ENCODE assay signal across 16 cellular contexts in the genomic region with DNA sequence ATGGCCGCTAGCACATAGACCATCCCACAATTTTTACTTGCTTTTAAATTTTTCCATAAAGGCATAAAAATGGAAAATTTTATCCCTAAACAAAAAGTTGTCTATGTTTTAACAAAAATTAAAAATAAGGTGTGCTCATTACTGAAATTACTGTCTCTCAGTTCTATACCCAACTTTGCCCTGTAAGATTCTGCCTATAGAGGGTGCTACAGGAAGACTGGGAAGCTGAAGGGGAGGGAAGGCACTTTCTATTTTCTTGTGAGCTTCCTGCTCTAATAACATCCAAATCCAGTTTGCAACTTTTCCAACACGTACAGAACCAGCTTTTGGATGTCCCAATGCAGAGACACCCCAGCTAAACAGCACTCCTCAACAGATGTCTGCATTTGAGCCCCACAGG.
A peak's percentile ranks its signal among the peaks of the same experiment; 100 is the strongest.
DNase-seq lines count a peak whose midpoint lies in the region; ATAC-seq, FAIRE-seq and TF ChIP-seq lines count a peak whose summit lies in the region.
"Had no signal": no experiment of that assay in that cellular context is flagged by ENCODE, and none has a peak within 500 bp of the region (broad histone marks: within the 10 kb centered on the region; RNA-seq: fewer than 3 reads in every experiment).

No MANE protein-coding gene starts in this region.

- DNase-seq in AG10803 (ENCODE audit: low read depth) (no peak), Panc1 (ENCODE audit: low read depth, low spot score) (no peak), kidney (no peak), progenitor cell of endocrine pancreas (ENCODE audit: low spot score, unreplicated experiment) (no peak), NCI-H774 (lab: John Stamatoyannopoulos, UW) (no peak), adrenal gland (no peak), vagina (ENCODE audit: extremely low spot score in 2 of 2) (no peak)
- DNase-seq: activated CD4-positive, alpha-beta T cell treated with anti-CD3 and anti-CD28 coated beads for 4 hours; CD4-positive, CD25-positive, alpha-beta regulatory T cell; KG1; NCI-H1694 treated with DMSO at 0.1 percent for 48 hours; stimulated activated naive CD8-positive, alpha-beta T cell treated with anti-CD3 and anti-CD28 coated beads, Interleukin-15, Interleukin-2, amounts not matched to agents 100 U/mL and 50 U/mL, for 24 hours had no signal

- H3K27ac ChIP-seq in Panc1 (ENCODE audit: low read length): no peak overlapping the region
- no peak overlapping the region for H3K27ac ChIP-seq in kidney (ENCODE audit: low read depth in 2 of 2, low read length in 2 of 2)
- H3K27ac ChIP-seq in adrenal gland: no peak overlapping the region
- no peak overlapping the region for H3K27ac ChIP-seq in vagina
- H3K27ac ChIP-seq: right atrium auricular region had no signal

- 54 to 60% (median 56%) methylated on average over 2 of the region's 2 CpGs for WGBS in adrenal gland, 4 donors

- POLR2A ChIA-PET in Panc1 (lab: Charles Lee): no interaction called here

- H3K4me1 ChIP-seq in Panc1 (ENCODE audit: control insufficient read depth, insufficient read depth, low read length): no peaks in the 10 kb centered on the region
- H3K4me1 ChIP-seq in kidney (ENCODE audit: control insufficient read depth in 1 of 2, insufficient read depth in 1 of 2, low read depth in 1 of 2, low read length in 2 of 2): no peaks in the 10 kb centered on the region
- no peaks in the 10 kb centered on the region for H3K4me1 ChIP-seq in adrenal gland (replicated peaks in 1 of 2)
- no peaks in the 10 kb centered on the region for H3K4me1 ChIP-seq in vagina
- H3K4me1 ChIP-seq: right atrium auricular region had no signal

- H3K36me3 ChIP-seq in Panc1 (ENCODE audit: control insufficient read depth, insufficient read depth, low read length) (no peaks in the 10 kb centered on the region), kidney (ENCODE audit: control insufficient read depth in 1 of 2, insufficient read depth in 2 of 2, low read length in 2 of 2) (no peaks in the 10 kb centered on the region), adrenal gland (replicated peaks in 1 of 2) (no peaks in the 10 kb centered on the region), vagina (no peaks in the 10 kb centered on the region)
- H3K36me3 ChIP-seq: right atrium auricular region had no signal

- no peak overlapping the region for H3K27ac Mint-ChIP-seq in progenitor cell of endocrine pancreas
- H3K27ac Mint-ChIP-seq: CD4-positive, CD25-positive, alpha-beta regulatory T cell; dendritic cell treated with granulocyte-macrophage colony-stimulating factor and Interleukin-4, amounts not matched to agents 40 ng/mL and 50 ng/mL, for 4 days; T-helper 1 cell treated with Interleukin-12 subunit alpha and Interleukin-12 subunit beta and Interleukin-4 antibody, amounts not matched to agents 30 μg/mL and 1 μg/mL, for 36 hours had no signal

- in situ Hi-C loops in Panc1 (cut with HindIII; ENCODE audit: low pct_unique_long_range_greater_than_20kb, low sequenced_read_pairs): no loop called here

- H3K36me3 Mint-ChIP-seq in progenitor cell of endocrine pancreas (ENCODE audit: insufficient read depth): no peaks in the 10 kb centered on the region
- H3K36me3 Mint-ChIP-seq: CD4-positive, CD25-positive, alpha-beta regulatory T cell had no signal

- BruUV-seq in Panc1 (replicated peaks; lab: Mats Ljungman, UMichigan): no TSS peak

- H3K9me3 ChIP-seq in Panc1 (ENCODE audit: control insufficient read depth, insufficient read depth, low read depth, low read length): no peaks in the 10 kb centered on the region
- H3K9me3 ChIP-seq in kidney (ENCODE audit: control insufficient read depth in 1 of 2, low read length in 2 of 2): peaks cover 0 to 4% of the 10 kb centered on the region in 2 donors
- H3K9me3 ChIP-seq in adrenal gland (replicated peaks in 1 of 3): no peaks in the 10 kb centered on the region
- no peaks in the 10 kb centered on the region for H3K9me3 ChIP-seq in vagina
- H3K9me3 ChIP-seq: right atrium auricular region had no signal

- H3K9ac ChIP-seq in kidney (ENCODE audit: low read length in 2 of 2): no peak overlapping the region

- no peak for ATAC-seq in Panc1
- ATAC-seq: stimulated activated naive CD8-positive, alpha-beta T cell treated with anti-CD3 and anti-CD28 coated beads, Interleukin-15, Interleukin-2, amounts not matched to agents 100 U/mL and 50 U/mL, for 24 hours had no signal

- H3K4me3 ChIP-seq in AG10803 (ENCODE audit: low read length) (no peak overlapping the region), GM12875 (ENCODE audit: low read depth, low read length) (no peak overlapping the region), Panc1 (ENCODE audit: low read depth in 2 of 2, low read length in 2 of 2) (no peak overlapping the region), kidney (ENCODE audit: low read length in 2 of 2) (no peak overlapping the region), adrenal gland (no peak overlapping the region), vagina (no peak overlapping the region)
- H3K4me3 ChIP-seq: right atrium auricular region had no signal

- H3K27me3 Mint-ChIP-seq in progenitor cell of endocrine pancreas: no peaks in the 10 kb centered on the region
- H3K27me3 Mint-ChIP-seq: CD4-positive, CD25-positive, alpha-beta regulatory T cell; dendritic cell treated with granulocyte-macrophage colony-stimulating factor and Interleukin-4, amounts not matched to agents 40 ng/mL and 50 ng/mL, for 4 days had no signal

- TF ChIP-seq CTCF in AG10803 (conservative IDR thresholded peaks at IDR 0.05; ENCODE audit: low read length) (peak; percentile 37), GM12875 (IDR thresholded peaks at IDR 0.05; ENCODE audit: borderline replicate concordance, insufficient read depth, low read depth, low read length) (peak; percentile 22; the same call in 1 of the 2 replicates), Panc1 (IDR thresholded peaks at IDR 0.05) (peak; percentile 18; the same call in 1 of the 2 replicates), kidney (IDR thresholded peaks at IDR 0.05; ENCODE audit: borderline replicate concordance, extremely low read depth, insufficient read depth) (peak; percentile 9), progenitor cell of endocrine pancreas (IDR thresholded peaks at IDR 0.05; ENCODE audit: unreplicated experiment) (no peak), adrenal gland (IDR thresholded peaks at IDR 0.05) (no peak), vagina (IDR thresholded peaks at IDR 0.05) (no peak)

- H3K27me3 ChIP-seq in Panc1 (ENCODE audit: control insufficient read depth, insufficient read depth, low read length) (no peaks in the 10 kb centered on the region), adrenal gland (no peaks in the 10 kb centered on the region), vagina (no peaks in the 10 kb centered on the region)
- H3K27me3 ChIP-seq: right atrium auricular region had no signal

- FAIRE-seq in kidney (lab: Jason Lieb, UNC): no peak

- H3K4me3 Mint-ChIP-seq in progenitor cell of endocrine pancreas (ENCODE audit: low read depth): no peak overlapping the region
- H3K4me3 Mint-ChIP-seq: CD4-positive, CD25-positive, alpha-beta regulatory T cell; dendritic cell treated with granulocyte-macrophage colony-stimulating factor and Interleukin-4, amounts not matched to agents 40 ng/mL and 50 ng/mL, for 4 days; T-helper 1 cell treated with Interleukin-12 subunit alpha and Interleukin-12 subunit beta and Interleukin-4 antibody, amounts not matched to agents 30 μg/mL and 1 μg/mL, for 36 hours had no signal

- TF ChIP-seq POLR2A in adrenal gland (IDR thresholded peaks at IDR 0.05) (no peak), vagina (IDR thresholded peaks at IDR 0.05) (no peak)

- H3K9me3 Mint-ChIP-seq in progenitor cell of endocrine pancreas (ENCODE audit: low read depth): no peaks in the 10 kb centered on the region
- H3K9me3 Mint-ChIP-seq: dendritic cell treated with granulocyte-macrophage colony-stimulating factor and Interleukin-4, amounts not matched to agents 40 ng/mL and 50 ng/mL, for 4 days; T-helper 1 cell treated with Interleukin-12 subunit alpha and Interleukin-12 subunit beta and Interleukin-4 antibody, amounts not matched to agents 30 μg/mL and 1 μg/mL, for 36 hours had no signal

- intact Hi-C loops in Panc1 (cut with micrococcal nuclease; ENCODE audit: unreplicated experiment): no loop called here
- intact Hi-C loops in kidney (cut with DNase I): no loop called here
- intact Hi-C loops in adrenal gland (cut with DNase I): no loop called here
- intact Hi-C loops in vagina (cut with DNase I): no loop called here

- CTCF ChIA-PET in Panc1 (lab: Charles Lee): interaction anchor here (0.5 kb wide), 1 partner anchor 1870 kb away, joined by 3 read pairs; no protein-coding TSS in a partner anchor

- peaks cover 3% of the 10 kb centered on the region for H3K4me1 Mint-ChIP-seq in progenitor cell of endocrine pancreas (ENCODE audit: low read depth)
- H3K4me1 Mint-ChIP-seq: CD4-positive, CD25-positive, alpha-beta regulatory T cell had no signal

Comparison
In these comparisons a context has a peak if more than half of its experiments do, and no peak if none do; other contexts are left out.
1. CTCF ChIP-seq: peak in AG10803 (single experiment), GM12875 (single experiment), Panc1 (single experiment) and kidney (single experiment); none in progenitor cell of endocrine pancreas (single experiment), adrenal gland (0 of 6) and vagina (0 of 3).